ENCODE assay signal across 13 cellular contexts in genomic region chr9:3403315-3403714, GRCh38.
"Had no signal": no experiment of that assay in that cellular context is flagged by ENCODE, and none has a peak within 500 bp of the region (broad histone marks: within the 10 kb centered on the region; RNA-seq: fewer than 3 reads in every experiment).

No MANE protein-coding gene starts in this region.

- H3K36me3 ChIP-seq: brain microvascular endothelial cell, heart left ventricle, right lobe of liver, SJCRH30 had no signal

- H3K4me3 Mint-ChIP-seq: activated naive CD4-positive, alpha-beta T cell treated with anti-CD3 and anti-CD28 coated beads for 36 hours; immature natural killer cell; nephron; T-helper 2 cell treated with Interferon-gamma antibody and Interleukin-4, amounts not matched to agents 5 μg/mL and 100 μg/mL, for 36 hours had no signal

- H3K9me3 ChIP-seq: heart left ventricle, right lobe of liver, SJCRH30 had no signal

- H3K4me3 ChIP-seq: heart left ventricle, right lobe of liver, SJCRH30 had no signal

- FAIRE-seq: urothelium cell line had no signal

- H3K27me3 ChIP-seq: brain microvascular endothelial cell, heart left ventricle, right lobe of liver, SJCRH30 had no signal

- DNase-seq: activated CD4-positive, alpha-beta T cell treated with anti-CD3 and anti-CD28 coated beads, Interleukin-2, amount 50 U/mL, for 4 hours; activated naive CD4-positive, alpha-beta T cell treated with anti-CD3 and anti-CD28 coated beads for 36 hours; brain microvascular endothelial cell; cerebellar nuclear complex; effector memory CD4-positive, alpha-beta T cell; heart left ventricle; immature natural killer cell; mesendoderm; right lobe of liver; SJCRH30 had no signal

- H3K4me1 ChIP-seq: right lobe of liver had no signal

- H3K9me3 Mint-ChIP-seq: activated naive CD4-positive, alpha-beta T cell treated with anti-CD3 and anti-CD28 coated beads for 36 hours; immature natural killer cell; nephron; T-helper 2 cell treated with Interferon-gamma antibody and Interleukin-4, amounts not matched to agents 5 μg/mL and 100 μg/mL, for 36 hours had no signal

- H3K4me1 Mint-ChIP-seq: nephron had no signal

- ATAC-seq: heart left ventricle, right lobe of liver had no signal

- H3K27ac ChIP-seq: brain microvascular endothelial cell, heart left ventricle, right lobe of liver, SJCRH30 had no signal

- H3K27ac Mint-ChIP-seq: activated naive CD4-positive, alpha-beta T cell treated with anti-CD3 and anti-CD28 coated beads for 36 hours; immature natural killer cell; nephron; T-helper 2 cell treated with Interferon-gamma antibody and Interleukin-4, amounts not matched to agents 5 μg/mL and 100 μg/mL, for 36 hours had no signal
